In the genomic region with DNA sequence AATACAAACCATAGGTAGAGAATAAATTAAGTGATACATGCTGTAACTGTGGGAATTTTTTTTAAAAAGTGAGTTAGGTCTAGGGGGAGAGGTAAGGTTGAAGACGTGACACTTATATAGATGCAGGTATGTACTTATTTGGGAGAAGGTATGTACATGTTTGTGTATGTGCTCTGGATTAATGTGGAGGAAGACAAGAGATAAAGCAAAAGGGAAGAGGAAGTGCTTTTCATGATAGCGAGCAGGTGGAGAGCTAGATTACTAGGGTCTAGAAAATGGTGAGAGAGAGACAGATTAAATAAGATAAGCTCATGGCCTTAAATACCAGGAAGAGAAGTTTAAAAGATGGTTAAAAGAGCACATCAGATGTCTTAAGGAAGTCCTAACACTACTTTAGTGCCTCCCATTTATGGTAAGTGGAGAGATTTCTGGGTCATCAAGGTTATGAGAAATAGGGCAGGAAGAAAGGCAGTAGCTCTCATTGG, we compare ENCODE assay signal across 28 cellular contexts.
A peak's percentile ranks its signal among the peaks of the same experiment; 100 is the strongest.
DNase-seq lines count a peak whose midpoint lies in the region; ATAC-seq lines count a peak whose summit lies in the region.
"Had no signal": no experiment of that assay in that cellular context is flagged by ENCODE, and none has a peak within 500 bp of the region (broad histone marks: within the 10 kb centered on the region; RNA-seq: fewer than 3 reads in every experiment).

No MANE protein-coding gene starts in this region.

- peaks cover 42% of the 10 kb centered on the region for H3K4me1 Mint-ChIP-seq in activated T-cell treated with anti-CD3 and anti-CD28 coated beads, Interleukin-2, amount 50 U/mL, for 24 hours (ENCODE audit: low read depth)
- H3K4me1 Mint-ChIP-seq in activated T-helper 17 cell treated with anti-CD3 and anti-CD28 coated beads, Interleukin-2, amount 50 U/mL, for 72 hours: peaks cover 25% of the 10 kb centered on the region

- DNase-seq in activated T-cell treated with anti-CD3 and anti-CD28 coated beads, Interleukin-2, amount 50 U/mL, for 24 hours: no peak
- no peak for DNase-seq in activated T-cell treated with anti-CD3 and anti-CD28 coated beads, Interleukin-2, amount 50 U/mL, for 1 hour
- peak; percentile 80 for DNase-seq in OCI-M1 (lab: John Stamatoyannopoulos, UW)
- no peak for DNase-seq in left colon
- no peak for DNase-seq in epidermal melanocyte (ENCODE audit: insufficient read length, low spot score)
- DNase-seq in caudate nucleus (lab: John Stamatoyannopoulos, UW): no peak
- DNase-seq: effector CD8-positive, alpha-beta T cell; glutamatergic neuron; islet precursor cell; left ventricle myocardium inferior; mesendoderm; NCI-H1417 treated with DMSO at 0.1 percent for 48 hours; NCI-H2081 treated with DMSO at 0.1 percent for 48 hours; NCI-H2227 treated with DMSO at 0.1 percent for 48 hours; NCI-H69; retina; SIG-M5; stimulated activated naive CD8-positive, alpha-beta T cell treated with anti-CD3 and anti-CD28 coated beads, Interleukin-15, Interleukin-2, amounts not matched to agents 100 U/mL and 50 U/mL, for 24 hours; T-helper 9 cell had no signal

- H3K4me3 Mint-ChIP-seq in activated T-cell treated with anti-CD3 and anti-CD28 coated beads, Interleukin-2, amount 50 U/mL, for 24 hours: no peak overlapping the region
- H3K4me3 Mint-ChIP-seq in activated T-helper 17 cell treated with anti-CD3 and anti-CD28 coated beads, Interleukin-2, amount 50 U/mL, for 72 hours: peak overlapping the region; percentile 65
- H3K4me3 Mint-ChIP-seq: WTC11 had no signal

- intact Hi-C loops in left colon (cut with DNase I, micrococcal nuclease): no loop called here

- H3K27me3 Mint-ChIP-seq in activated T-cell treated with anti-CD3 and anti-CD28 coated beads, Interleukin-2, amount 50 U/mL, for 24 hours: no peaks in the 10 kb centered on the region
- H3K27me3 Mint-ChIP-seq in activated T-helper 17 cell treated with anti-CD3 and anti-CD28 coated beads, Interleukin-2, amount 50 U/mL, for 72 hours: no peaks in the 10 kb centered on the region

- no peaks in the 10 kb centered on the region for H3K9me3 Mint-ChIP-seq in activated T-cell treated with anti-CD3 and anti-CD28 coated beads, Interleukin-2, amount 50 U/mL, for 24 hours
- H3K9me3 Mint-ChIP-seq in activated T-helper 17 cell treated with anti-CD3 and anti-CD28 coated beads, Interleukin-2, amount 50 U/mL, for 72 hours: no peaks in the 10 kb centered on the region
- H3K9me3 Mint-ChIP-seq: WTC11 had no signal

- no peak overlapping the region for H3K27ac ChIP-seq in caudate nucleus (ENCODE audit: low read depth, low read length)
- H3K27ac ChIP-seq: cardiac muscle cell, coronary artery, KMS-11, left ventricle myocardium inferior, parathyroid adenoma, skin epidermis had no signal

- peak; percentile 53 for ATAC-seq in activated T-helper 17 cell treated with anti-CD3 and anti-CD28 coated beads, Interleukin-2, amount 50 U/mL, for 72 hours (replicated peaks)
- ATAC-seq in left colon: peak; percentile 27
- no peak for ATAC-seq in GM21723 (IDR thresholded peaks at IDR 0.05; ENCODE audit: unreplicated experiment)
- ATAC-seq: esophagus mucosa; stimulated activated naive CD8-positive, alpha-beta T cell treated with anti-CD3 and anti-CD28 coated beads, Interleukin-15, Interleukin-2, amounts not matched to agents 100 U/mL and 50 U/mL, for 24 hours; WTC11 had no signal

- peaks cover 22% of the 10 kb centered on the region for H3K36me3 Mint-ChIP-seq in activated T-cell treated with anti-CD3 and anti-CD28 coated beads, Interleukin-2, amount 50 U/mL, for 24 hours (ENCODE audit: low read depth)
- peaks cover 5% of the 10 kb centered on the region for H3K36me3 Mint-ChIP-seq in activated T-helper 17 cell treated with anti-CD3 and anti-CD28 coated beads, Interleukin-2, amount 50 U/mL, for 72 hours (ENCODE audit: low read depth)
- H3K36me3 Mint-ChIP-seq: WTC11 had no signal

- peak overlapping the region; percentile 10 for H3K27ac Mint-ChIP-seq in activated T-cell treated with anti-CD3 and anti-CD28 coated beads, Interleukin-2, amount 50 U/mL, for 24 hours
- H3K27ac Mint-ChIP-seq in activated T-helper 17 cell treated with anti-CD3 and anti-CD28 coated beads, Interleukin-2, amount 50 U/mL, for 72 hours: peak overlapping the region; percentile 75
- H3K27ac Mint-ChIP-seq: WTC11 had no signal
